In the genomic region with DNA sequence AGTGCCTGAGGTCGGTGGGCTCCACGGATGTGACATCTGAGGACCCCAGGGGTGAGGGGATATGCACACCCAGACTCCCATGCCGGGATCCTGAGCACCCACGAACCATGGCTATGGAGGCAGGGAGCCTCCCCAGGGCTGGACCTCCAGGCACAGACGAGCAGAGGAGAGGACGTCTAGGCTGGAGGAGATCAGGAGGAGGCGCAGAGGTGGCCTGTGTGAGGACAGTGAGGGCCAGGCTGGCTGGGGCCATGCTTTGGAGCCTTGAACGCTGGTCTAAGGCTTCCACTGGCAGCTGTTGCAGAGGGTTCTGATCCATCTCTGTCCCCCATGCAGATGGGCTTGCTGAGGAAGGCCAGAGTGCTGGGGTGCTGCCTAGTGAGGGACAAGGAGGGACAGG, we compare ENCODE assay signal across 1 cellular context.
TF ChIP-seq lines count a peak whose summit lies in the region.

No MANE protein-coding gene starts in this region.

TF ChIP-seq in K562, 482 proteins besides CTCF, POLR2A, EP300 and RAD21 (continued from another document):
- TF ChIP-seq KDM2B (CRISPR knock-in tag; IDR thresholded peaks at IDR 0.05) (no peak), BCL6 (CRISPR knock-in tag; IDR thresholded peaks at IDR 0.05) (no peak), ZNF384 (IDR thresholded peaks at IDR 0.05; ENCODE audit: low read depth, low read length) (no peak), EZH2 (IDR thresholded peaks at IDR 0.05; ENCODE audit: borderline replicate concordance, low read depth, low read length) (no peak), MAFF (IDR thresholded peaks at IDR 0.05; ENCODE audit: low read length) (no peak)
- TF ChIP-seq, protein P1, sequence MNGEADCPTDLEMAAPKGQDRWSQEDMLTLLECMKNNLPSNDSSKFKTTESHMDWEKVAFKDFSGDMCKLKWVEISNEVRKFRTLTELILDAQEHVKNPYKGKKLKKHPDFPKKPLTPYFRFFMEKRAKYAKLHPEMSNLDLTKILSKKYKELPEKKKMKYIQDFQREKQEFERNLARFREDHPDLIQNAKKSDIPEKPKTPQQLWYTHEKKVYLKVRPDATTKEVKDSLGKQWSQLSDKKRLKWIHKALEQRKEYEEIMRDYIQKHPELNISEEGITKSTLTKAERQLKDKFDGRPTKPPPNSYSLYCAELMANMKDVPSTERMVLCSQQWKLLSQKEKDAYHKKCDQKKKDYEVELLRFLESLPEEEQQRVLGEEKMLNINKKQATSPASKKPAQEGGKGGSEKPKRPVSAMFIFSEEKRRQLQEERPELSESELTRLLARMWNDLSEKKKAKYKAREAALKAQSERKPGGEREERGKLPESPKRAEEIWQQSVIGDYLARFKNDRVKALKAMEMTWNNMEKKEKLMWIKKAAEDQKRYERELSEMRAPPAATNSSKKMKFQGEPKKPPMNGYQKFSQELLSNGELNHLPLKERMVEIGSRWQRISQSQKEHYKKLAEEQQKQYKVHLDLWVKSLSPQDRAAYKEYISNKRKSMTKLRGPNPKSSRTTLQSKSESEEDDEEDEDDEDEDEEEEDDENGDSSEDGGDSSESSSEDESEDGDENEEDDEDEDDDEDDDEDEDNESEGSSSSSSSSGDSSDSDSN (IDR thresholded peaks at IDR 0.05; ENCODE audit: borderline replicate concordance in 1 of 2, low read depth in 2 of 2, low read length in 2 of 2): no peak
- TF ChIP-seq, protein P2, sequence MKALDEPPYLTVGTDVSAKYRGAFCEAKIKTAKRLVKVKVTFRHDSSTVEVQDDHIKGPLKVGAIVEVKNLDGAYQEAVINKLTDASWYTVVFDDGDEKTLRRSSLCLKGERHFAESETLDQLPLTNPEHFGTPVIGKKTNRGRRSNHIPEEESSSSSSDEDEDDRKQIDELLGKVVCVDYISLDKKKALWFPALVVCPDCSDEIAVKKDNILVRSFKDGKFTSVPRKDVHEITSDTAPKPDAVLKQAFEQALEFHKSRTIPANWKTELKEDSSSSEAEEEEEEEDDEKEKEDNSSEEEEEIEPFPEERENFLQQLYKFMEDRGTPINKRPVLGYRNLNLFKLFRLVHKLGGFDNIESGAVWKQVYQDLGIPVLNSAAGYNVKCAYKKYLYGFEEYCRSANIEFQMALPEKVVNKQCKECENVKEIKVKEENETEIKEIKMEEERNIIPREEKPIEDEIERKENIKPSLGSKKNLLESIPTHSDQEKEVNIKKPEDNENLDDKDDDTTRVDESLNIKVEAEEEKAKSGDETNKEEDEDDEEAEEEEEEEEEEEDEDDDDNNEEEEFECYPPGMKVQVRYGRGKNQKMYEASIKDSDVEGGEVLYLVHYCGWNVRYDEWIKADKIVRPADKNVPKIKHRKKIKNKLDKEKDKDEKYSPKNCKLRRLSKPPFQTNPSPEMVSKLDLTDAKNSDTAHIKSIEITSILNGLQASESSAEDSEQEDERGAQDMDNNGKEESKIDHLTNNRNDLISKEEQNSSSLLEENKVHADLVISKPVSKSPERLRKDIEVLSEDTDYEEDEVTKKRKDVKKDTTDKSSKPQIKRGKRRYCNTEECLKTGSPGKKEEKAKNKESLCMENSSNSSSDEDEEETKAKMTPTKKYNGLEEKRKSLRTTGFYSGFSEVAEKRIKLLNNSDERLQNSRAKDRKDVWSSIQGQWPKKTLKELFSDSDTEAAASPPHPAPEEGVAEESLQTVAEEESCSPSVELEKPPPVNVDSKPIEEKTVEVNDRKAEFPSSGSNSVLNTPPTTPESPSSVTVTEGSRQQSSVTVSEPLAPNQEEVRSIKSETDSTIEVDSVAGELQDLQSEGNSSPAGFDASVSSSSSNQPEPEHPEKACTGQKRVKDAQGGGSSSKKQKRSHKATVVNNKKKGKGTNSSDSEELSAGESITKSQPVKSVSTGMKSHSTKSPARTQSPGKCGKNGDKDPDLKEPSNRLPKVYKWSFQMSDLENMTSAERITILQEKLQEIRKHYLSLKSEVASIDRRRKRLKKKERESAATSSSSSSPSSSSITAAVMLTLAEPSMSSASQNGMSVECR (CRISPR knock-in tag; IDR thresholded peaks at IDR 0.05): no peak
- TF ChIP-seq, protein P3, sequence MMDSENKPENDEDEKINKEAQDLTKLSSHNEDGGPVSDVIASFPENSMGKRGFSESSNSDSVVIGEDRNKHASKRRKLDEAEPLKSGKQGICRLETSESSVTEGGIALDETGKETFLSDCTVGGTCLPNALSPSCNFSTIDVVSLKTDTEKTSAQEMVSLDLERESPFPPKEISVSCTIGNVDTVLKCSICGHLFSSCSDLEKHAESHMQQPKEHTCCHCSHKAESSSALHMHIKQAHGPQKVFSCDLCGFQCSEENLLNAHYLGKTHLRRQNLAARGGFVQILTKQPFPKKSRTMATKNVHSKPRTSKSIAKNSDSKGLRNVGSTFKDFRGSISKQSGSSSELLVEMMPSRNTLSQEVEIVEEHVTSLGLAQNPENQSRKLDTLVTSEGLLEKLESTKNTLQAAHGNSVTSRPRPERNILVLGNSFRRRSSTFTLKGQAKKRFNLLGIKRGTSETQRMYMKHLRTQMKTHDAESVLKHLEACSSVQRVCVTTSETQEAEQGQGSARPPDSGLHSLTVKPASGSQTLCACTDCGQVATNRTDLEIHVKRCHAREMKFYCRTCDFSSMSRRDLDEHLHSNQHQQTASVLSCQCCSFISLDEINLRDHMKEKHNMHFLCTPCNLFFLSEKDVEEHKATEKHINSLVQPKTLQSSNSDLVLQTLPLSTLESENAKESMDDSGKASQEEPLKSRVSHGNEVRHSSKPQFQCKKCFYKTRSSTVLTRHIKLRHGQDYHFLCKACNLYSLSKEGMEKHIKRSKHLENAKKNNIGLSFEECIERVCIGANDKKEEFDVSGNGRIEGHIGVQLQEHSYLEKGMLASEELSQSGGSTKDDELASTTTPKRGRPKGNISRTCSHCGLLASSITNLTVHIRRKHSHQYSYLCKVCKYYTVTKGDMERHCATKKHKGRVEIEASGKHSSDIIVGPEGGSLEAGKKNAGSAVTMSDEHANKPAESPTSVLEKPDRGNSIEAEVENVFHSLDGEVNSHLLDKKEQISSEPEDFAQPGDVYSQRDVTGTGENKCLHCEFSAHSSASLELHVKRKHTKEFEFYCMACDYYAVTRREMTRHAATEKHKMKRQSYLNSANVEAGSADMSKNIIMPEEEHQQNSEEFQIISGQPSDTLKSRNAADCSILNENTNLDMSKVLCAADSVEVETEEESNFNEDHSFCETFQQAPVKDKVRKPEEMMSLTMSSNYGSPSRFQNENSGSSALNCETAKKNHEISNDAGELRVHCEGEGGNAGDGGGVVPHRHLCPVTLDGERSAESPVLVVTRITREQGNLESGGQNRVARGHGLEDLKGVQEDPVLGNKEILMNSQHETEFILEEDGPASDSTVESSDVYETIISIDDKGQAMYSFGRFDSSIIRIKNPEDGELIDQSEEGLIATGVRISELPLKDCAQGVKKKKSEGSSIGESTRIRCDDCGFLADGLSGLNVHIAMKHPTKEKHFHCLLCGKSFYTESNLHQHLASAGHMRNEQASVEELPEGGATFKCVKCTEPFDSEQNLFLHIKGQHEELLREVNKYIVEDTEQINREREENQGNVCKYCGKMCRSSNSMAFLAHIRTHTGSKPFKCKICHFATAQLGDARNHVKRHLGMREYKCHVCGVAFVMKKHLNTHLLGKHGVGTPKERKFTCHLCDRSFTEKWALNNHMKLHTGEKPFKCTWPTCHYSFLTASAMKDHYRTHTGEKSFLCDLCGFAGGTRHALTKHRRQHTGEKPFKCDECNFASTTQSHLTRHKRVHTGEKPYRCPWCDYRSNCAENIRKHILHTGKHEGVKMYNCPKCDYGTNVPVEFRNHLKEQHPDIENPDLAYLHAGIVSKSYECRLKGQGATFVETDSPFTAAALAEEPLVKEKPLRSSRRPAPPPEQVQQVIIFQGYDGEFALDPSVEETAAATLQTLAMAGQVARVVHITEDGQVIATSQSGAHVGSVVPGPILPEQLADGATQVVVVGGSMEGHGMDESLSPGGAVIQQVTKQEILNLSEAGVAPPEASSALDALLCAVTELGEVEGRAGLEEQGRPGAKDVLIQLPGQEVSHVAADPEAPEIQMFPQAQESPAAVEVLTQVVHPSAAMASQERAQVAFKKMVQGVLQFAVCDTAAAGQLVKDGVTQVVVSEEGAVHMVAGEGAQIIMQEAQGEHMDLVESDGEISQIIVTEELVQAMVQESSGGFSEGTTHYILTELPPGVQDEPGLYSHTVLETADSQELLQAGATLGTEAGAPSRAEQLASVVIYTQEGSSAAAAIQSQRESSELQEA (IDR thresholded peaks at IDR 0.05; ENCODE audit: low read depth): no peak
